ENCODE assay signal across 11 cellular contexts in the genomic region with DNA sequence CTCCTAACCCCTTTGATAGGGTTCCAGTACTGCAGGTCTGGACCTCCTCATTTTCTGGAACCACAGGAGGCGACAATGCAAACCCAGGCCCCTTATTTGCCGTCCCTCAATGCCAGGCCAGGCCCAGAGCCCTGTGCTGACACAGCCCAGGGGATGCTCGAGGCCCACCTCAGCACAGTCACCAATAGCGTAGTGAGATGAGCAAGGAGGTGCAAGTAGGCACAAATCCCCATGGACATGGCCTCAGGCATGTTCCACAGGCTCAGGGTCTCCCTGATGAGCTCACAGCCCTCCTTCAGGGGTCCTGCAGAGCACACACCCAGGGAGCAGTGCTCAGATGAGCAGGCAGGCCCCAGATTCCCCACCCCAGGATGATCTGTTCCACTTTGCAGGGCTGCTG. TPM values are rescaled to one million over a fixed set of nuclear protein-coding genes. Genes with fewer than 3 reads are reported as not detected.
"Had no signal": no experiment of that assay in that cellular context is flagged by ENCODE, and none has a peak within 500 bp of the region (broad histone marks: within the 10 kb centered on the region; RNA-seq: fewer than 3 reads in every experiment).

No MANE protein-coding gene starts in this region.

RNA-seq across cellular contexts. Expression of gene DBET, which starts 5.3 kb away (rescaled TPM):
- total RNA-seq: OCI-LY7, PC-3, PC-9, Peyer's patch, Right ventricle myocardium inferior, Right ventricle myocardium superior, RPMI7951, SJCRH30, SJSA1, SK-MEL-5 had no signal
- polyA plus RNA-seq: SK-N-SH had no signal

RNA-seq across cellular contexts. Expression of gene FRG2, which starts 31.9 kb away (rescaled TPM):
- total RNA-seq: OCI-LY7, PC-9, Peyer's patch, Right ventricle myocardium inferior, Right ventricle myocardium superior, SJSA1 had no signal
- polyA plus RNA-seq: SK-N-SH had no signal
